9 cellular contexts compared by ENCODE assay signal in genomic region chr16:2374644-2375043, GRCh38.
"Had no signal": no experiment of that assay in that cellular context is flagged by ENCODE, and none has a peak within 500 bp of the region (broad histone marks: within the 10 kb centered on the region; RNA-seq: fewer than 3 reads in every experiment).

No MANE protein-coding gene starts in this region.

- H3K4me3 Mint-ChIP-seq: GM23338, H9, IgD-negative memory B cell had no signal

- H2AFZ ChIP-seq: GM23338 had no signal

- ATAC-seq: GM23338 had no signal

- DNase-seq: H9, HCEC 1CT, Kasumi-1, KG1 had no signal

- H3K27ac Mint-ChIP-seq: GM23338, H9, IgD-negative memory B cell had no signal

- H3K4me2 ChIP-seq: GM23338 had no signal

- H3K36me3 Mint-ChIP-seq: IgD-negative memory B cell had no signal

- H3K4me3 ChIP-seq: GM23338 had no signal

- FAIRE-seq: H1, H54, HTR-8/SVneo had no signal

- H3K4me1 Mint-ChIP-seq: H9, IgD-negative memory B cell had no signal

- H3K9me3 Mint-ChIP-seq: GM23338, H9, IgD-negative memory B cell had no signal
